In genomic region chr1:67801903-67802302, GRCh38 we compare ENCODE assay signal across 25 cellular contexts. TPM values are rescaled to one million over a fixed set of nuclear protein-coding genes. Genes with fewer than 3 reads are reported as not detected.
A peak's percentile ranks its signal among the peaks of the same experiment; 100 is the strongest.
DNase-seq lines count a peak whose midpoint lies in the region; ATAC-seq, FAIRE-seq and TF ChIP-seq lines count a peak whose summit lies in the region.
"Had no signal": no experiment of that assay in that cellular context is flagged by ENCODE, and none has a peak within 500 bp of the region (broad histone marks: within the 10 kb centered on the region; RNA-seq: fewer than 3 reads in every experiment).

No MANE protein-coding gene starts in this region.

- H3K27ac Mint-ChIP-seq in activated naive CD8-positive, alpha-beta T cell treated with anti-CD3 and anti-CD28 coated beads for 36 hours = no peak overlapping the region
- H3K27ac Mint-ChIP-seq: activated B cell treated with CpG ODN at 0.5 μM for 24 hours; activated naive CD4-positive, alpha-beta T cell treated with anti-CD3 and anti-CD28 coated beads, Interleukin-2, amount 50 U/mL, for 24 hours; dendritic cell treated with granulocyte-macrophage colony-stimulating factor and Interleukin-4, amounts not matched to agents 40 ng/mL and 50 ng/mL, for 4 days; neural progenitor cell had no signal

- no peaks in the 10 kb centered on the region for H3K9me3 ChIP-seq in parathyroid adenoma (ENCODE audit: control insufficient read depth, low read length)
- H3K9me3 ChIP-seq: right atrium auricular region, SJSA1, testis had no signal

- H3K27me3 ChIP-seq in parathyroid adenoma (ENCODE audit: control insufficient read depth, insufficient read depth, low read length) = no peaks in the 10 kb centered on the region
- H3K27me3 ChIP-seq: brain microvascular endothelial cell, foreskin keratinocyte, neural progenitor cell, right atrium auricular region, SJSA1, testis had no signal

- no peak overlapping the region for H3K9ac ChIP-seq in parathyroid adenoma
- H3K9ac ChIP-seq: neural progenitor cell had no signal

- peaks cover 33% of the 10 kb centered on the region for H3K79me2 ChIP-seq in parathyroid adenoma

- H3K27me3 Mint-ChIP-seq in activated naive CD8-positive, alpha-beta T cell treated with anti-CD3 and anti-CD28 coated beads for 36 hours = peaks cover 55% of the 10 kb centered on the region

- TF ChIP-seq CTCF in parathyroid adenoma (IDR thresholded peaks at IDR 0.05) = no peak
- no peak for TF ChIP-seq CTCF in GM10266 (IDR thresholded peaks at IDR 0.05; ENCODE audit: control insufficient read depth, insufficient read depth, low read depth, missing control alignments)

- H3K4me2 ChIP-seq in parathyroid adenoma (ENCODE audit: low read length) = no peak overlapping the region
- H3K4me2 ChIP-seq: neural progenitor cell had no signal

- H3K36me3 ChIP-seq in parathyroid adenoma (ENCODE audit: control insufficient read depth, insufficient read depth, low read length) = no peaks in the 10 kb centered on the region
- H3K36me3 ChIP-seq: neural progenitor cell, right atrium auricular region had no signal

- no peak overlapping the region for H3K4me3 ChIP-seq in parathyroid adenoma (ENCODE audit: low read depth, low read length)
- H3K4me3 ChIP-seq: neural progenitor cell, right atrium auricular region, SJSA1, testis had no signal

- no peak for ATAC-seq in HG02759 (IDR thresholded peaks at IDR 0.05; ENCODE audit: unreplicated experiment)
- ATAC-seq: activated T-cell treated with anti-CD3 and anti-CD28 coated beads, Interleukin-2, amount 50 U/mL, for 4 hours; foreskin keratinocyte; PC-3 had no signal

- no peaks in the 10 kb centered on the region for H3K4me1 Mint-ChIP-seq in activated naive CD8-positive, alpha-beta T cell treated with anti-CD3 and anti-CD28 coated beads for 36 hours
- H3K4me1 Mint-ChIP-seq: activated B cell treated with CpG ODN at 0.5 μM for 24 hours; activated naive CD4-positive, alpha-beta T cell treated with anti-CD3 and anti-CD28 coated beads, Interleukin-2, amount 50 U/mL, for 24 hours; CD4-positive, alpha-beta memory T cell had no signal

- DNase-seq in ELR (ENCODE audit: low read depth) (peak; percentile 16), RCC 7860 (ENCODE audit: low spot score) (peak; percentile 96), fibroblast of peridontal ligament (ENCODE audit: extremely low read depth) (peak; percentile 52), GM10266 (ENCODE audit: extremely low spot score) (no peak)
- no peak for DNase-seq in activated naive CD8-positive, alpha-beta T cell treated with anti-CD3 and anti-CD28 coated beads for 36 hours
- no peak for DNase-seq in activated CD4-positive, alpha-beta T cell treated with anti-CD3 and anti-CD28 coated beads, Interleukin-2, amount 50 U/mL, for 4 hours
- DNase-seq: activated B cell treated with CpG ODN at 0.5 μM for 24 hours; activated T-cell treated with anti-CD3 and anti-CD28 coated beads, Interleukin-2, amount 50 U/mL, for 4 hours; brain microvascular endothelial cell; CD4-positive, alpha-beta memory T cell; foreskin keratinocyte; hypothalamus; mesendoderm; NCI-H1694; NCI-H82; PC-3; testis had no signal

- H2AFZ ChIP-seq in parathyroid adenoma = no peak overlapping the region
- H2AFZ ChIP-seq: neural progenitor cell had no signal

- H3K4me1 ChIP-seq in parathyroid adenoma = peaks cover 16% of the 10 kb centered on the region
- H3K4me1 ChIP-seq: testis had no signal

- no peaks in the 10 kb centered on the region for H3K36me3 Mint-ChIP-seq in activated naive CD8-positive, alpha-beta T cell treated with anti-CD3 and anti-CD28 coated beads for 36 hours
- H3K36me3 Mint-ChIP-seq: activated naive CD4-positive, alpha-beta T cell treated with anti-CD3 and anti-CD28 coated beads, Interleukin-2, amount 50 U/mL, for 24 hours; CD4-positive, alpha-beta memory T cell had no signal

- peak; percentile 97 for FAIRE-seq in RCC 7860 (lab: Jason Lieb, UNC)
- FAIRE-seq: GM18507 had no signal

- H3K4me3 Mint-ChIP-seq in activated naive CD8-positive, alpha-beta T cell treated with anti-CD3 and anti-CD28 coated beads for 36 hours = no peak overlapping the region
- H3K4me3 Mint-ChIP-seq: activated B cell treated with CpG ODN at 0.5 μM for 24 hours; activated naive CD4-positive, alpha-beta T cell treated with anti-CD3 and anti-CD28 coated beads, Interleukin-2, amount 50 U/mL, for 24 hours; activated T-cell treated with anti-CD3 and anti-CD28 coated beads, Interleukin-2, amount 50 U/mL, for 4 hours; CD4-positive, alpha-beta memory T cell; dendritic cell treated with granulocyte-macrophage colony-stimulating factor and Interleukin-4, amounts not matched to agents 40 ng/mL and 50 ng/mL, for 4 days; neural progenitor cell had no signal

- no peaks in the 10 kb centered on the region for H3K9me3 Mint-ChIP-seq in activated naive CD8-positive, alpha-beta T cell treated with anti-CD3 and anti-CD28 coated beads for 36 hours
- H3K9me3 Mint-ChIP-seq: activated B cell treated with CpG ODN at 0.5 μM for 24 hours; activated naive CD4-positive, alpha-beta T cell treated with anti-CD3 and anti-CD28 coated beads, Interleukin-2, amount 50 U/mL, for 24 hours; activated T-cell treated with anti-CD3 and anti-CD28 coated beads, Interleukin-2, amount 50 U/mL, for 4 hours; dendritic cell treated with granulocyte-macrophage colony-stimulating factor and Interleukin-4, amounts not matched to agents 40 ng/mL and 50 ng/mL, for 4 days had no signal

- peak overlapping the region; percentile 49 for H3K27ac ChIP-seq in parathyroid adenoma
- H3K27ac ChIP-seq: brain microvascular endothelial cell, foreskin keratinocyte, neural progenitor cell, right atrium auricular region, SJSA1, testis had no signal

RNA-seq across cellular contexts. Expression of gene GNG12, which starts 31.4 kb away (rescaled TPM):
- under 1 TPM; 0.43 to 0.60 TPM for total RNA-seq in activated naive CD8-positive, alpha-beta T cell treated with anti-CD3 and anti-CD28 coated beads for 36 hours
- total RNA-seq: activated B cell treated with CpG ODN at 0.5 μM for 24 hours; CD4-positive, alpha-beta memory T cell had no signal

Comparison
In these comparisons a context has a peak if more than half of its experiments do, and no peak if none do; other contexts are left out.
1. DNase-seq: peak in ELR (single experiment), RCC 7860 (single experiment) and fibroblast of peridontal ligament (single experiment); none in activated naive CD8-positive, alpha-beta T cell treated with anti-CD3 and anti-CD28 coated beads for 36 hours (single experiment), activated CD4-positive, alpha-beta T cell treated with anti-CD3 and anti-CD28 coated beads, Interleukin-2, amount 50 U/mL, for 4 hours (0 of 2) and GM10266 (single experiment).